In the genomic region with DNA sequence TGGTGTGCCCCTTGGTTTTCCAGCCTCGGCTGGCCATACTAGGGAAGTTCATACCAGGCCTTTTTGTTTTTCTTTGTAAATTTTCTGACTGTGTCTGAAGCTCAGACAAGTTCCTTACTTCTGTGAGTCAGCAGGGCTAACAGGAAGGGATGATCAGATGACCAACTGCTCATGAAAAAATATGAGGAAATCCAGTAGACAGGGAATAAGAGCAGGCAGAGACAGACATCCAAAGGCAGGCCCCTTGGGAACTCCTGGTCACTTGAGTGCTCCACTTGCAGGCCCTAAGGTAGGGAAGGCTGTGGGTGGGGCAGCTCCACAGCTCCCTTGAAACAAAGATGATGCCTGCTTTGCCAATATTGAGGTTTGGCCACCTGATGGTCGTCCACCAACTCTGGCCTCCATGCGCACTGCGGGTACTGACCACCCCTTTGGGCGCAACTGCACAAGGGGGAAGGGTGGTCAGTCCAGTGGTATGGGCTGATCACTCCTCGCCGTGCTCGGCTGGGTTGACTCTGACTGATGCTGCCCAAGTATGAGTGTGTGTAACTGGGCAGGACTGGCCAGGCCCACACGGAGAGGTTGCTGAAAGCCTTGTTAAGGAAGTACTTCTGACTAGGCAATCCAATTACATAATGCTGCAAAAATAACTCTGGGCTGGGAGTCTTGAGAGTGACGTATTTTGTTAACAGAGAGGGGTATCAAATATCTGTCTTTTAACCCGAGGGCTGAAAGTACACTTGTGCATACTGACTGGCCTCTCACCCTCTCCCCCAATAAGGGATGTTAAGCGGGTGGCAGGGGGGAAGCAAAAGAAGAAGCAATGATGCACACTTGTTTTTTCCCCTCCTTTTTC, we compare ENCODE assay signal across 1 cellular context.
A peak's percentile ranks its signal among the peaks of the same experiment; 100 is the strongest.
TF ChIP-seq lines count a peak whose summit lies in the region.

No MANE protein-coding gene starts in this region.

TF ChIP-seq in SK-N-SH treated with all-trans-retinoic acid at 6 μM for 48 hours, 23 proteins besides CTCF, POLR2A, EP300 and RAD21 (continued from another document):
- TF ChIP-seq GLIS3 (CRISPR knock-in tag; IDR thresholded peaks at IDR 0.05) (no peak), ZC3H10 (CRISPR knock-in tag; IDR thresholded peaks at IDR 0.05) (no peak), ZFP30 (CRISPR knock-in tag; IDR thresholded peaks at IDR 0.05) (no peak)
- TF ChIP-seq, protein P1, sequence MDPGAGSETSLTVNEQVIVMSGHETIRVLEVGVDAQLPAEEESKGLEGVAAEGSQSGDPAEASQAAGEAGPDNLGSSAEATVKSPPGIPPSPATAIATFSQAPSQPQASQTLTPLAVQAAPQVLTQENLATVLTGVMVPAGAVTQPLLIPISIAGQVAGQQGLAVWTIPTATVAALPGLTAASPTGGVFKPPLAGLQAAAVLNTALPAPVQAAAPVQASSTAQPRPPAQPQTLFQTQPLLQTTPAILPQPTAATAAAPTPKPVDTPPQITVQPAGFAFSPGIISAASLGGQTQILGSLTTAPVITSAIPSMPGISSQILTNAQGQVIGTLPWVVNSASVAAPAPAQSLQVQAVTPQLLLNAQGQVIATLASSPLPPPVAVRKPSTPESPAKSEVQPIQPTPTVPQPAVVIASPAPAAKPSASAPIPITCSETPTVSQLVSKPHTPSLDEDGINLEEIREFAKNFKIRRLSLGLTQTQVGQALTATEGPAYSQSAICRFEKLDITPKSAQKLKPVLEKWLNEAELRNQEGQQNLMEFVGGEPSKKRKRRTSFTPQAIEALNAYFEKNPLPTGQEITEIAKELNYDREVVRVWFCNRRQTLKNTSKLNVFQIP (CRISPR knock-in tag; IDR thresholded peaks at IDR 0.05; ENCODE audit: borderline replicate concordance, low read depth), result peak; percentile 53; the same call in 1 of the 2 replicates
